18 cellular contexts compared by ENCODE assay signal in genomic region chr4:148481644-148482043, GRCh38. TPM values are rescaled to one million over a fixed set of nuclear protein-coding genes. Genes with fewer than 3 reads are reported as not detected.
DNase-seq lines count a peak whose midpoint lies in the region; ATAC-seq, FAIRE-seq and TF ChIP-seq lines count a peak whose summit lies in the region.
"Had no signal": no experiment of that assay in that cellular context is flagged by ENCODE, and none has a peak within 500 bp of the region (broad histone marks: within the 10 kb centered on the region; RNA-seq: fewer than 3 reads in every experiment).

No MANE protein-coding gene starts in this region.

- H3K18ac ChIP-seq in H1 (ENCODE audit: extremely low read depth, low read length): no peak overlapping the region

- H3K9ac ChIP-seq in H1 (replicated peaks in 1 of 4; ENCODE audit: extremely low read depth in 1 of 4, low read depth in 3 of 4, low read length in 3 of 4): no peak overlapping the region

- H3K4ac ChIP-seq in H1 (replicated peaks; ENCODE audit: insufficient read length, low read depth, low read length): peak overlapping the region; percentile 90

- TF ChIP-seq EP300 in H1 (IDR thresholded peaks at IDR 0.05; ENCODE audit: borderline replicate concordance in 1 of 2, low read depth in 2 of 2, low read length in 2 of 2): no peak

- H3K4me1 ChIP-seq in H1 (replicated peaks in 1 of 4; ENCODE audit: control insufficient read depth in 3 of 4, insufficient read depth in 4 of 4, low read length in 3 of 4) (no peaks in the 10 kb centered on the region), psoas muscle (peaks cover 11% of the 10 kb centered on the region)

- no peak for FAIRE-seq in H1 (lab: Jason Lieb, UNC)
- FAIRE-seq: GM12891, GM18507 had no signal

- no peaks in the 10 kb centered on the region for H3K79me2 ChIP-seq in H1 (ENCODE audit: control insufficient read depth in 1 of 2, insufficient read depth in 2 of 2, low read length in 2 of 2)

- H2BK12ac ChIP-seq in H1 (ENCODE audit: low read depth, low read length): no peak overlapping the region

- intact Hi-C loops in psoas muscle (cut with DNase I): no loop called here

- no peaks in the 10 kb centered on the region for H3K27me3 ChIP-seq in H1 (replicated peaks in 1 of 4; ENCODE audit: control insufficient read depth in 3 of 4, extremely low read depth in 1 of 4, insufficient read depth in 3 of 4, low read length in 3 of 4)
- no peaks in the 10 kb centered on the region for H3K27me3 ChIP-seq in psoas muscle (ENCODE audit: insufficient read depth in 3 of 3, low read length in 2 of 3)
- H3K27me3 ChIP-seq in MG63: no peaks in the 10 kb centered on the region

- peak; percentile 1 for DNase-seq in M059J (ENCODE audit: low read depth)
- DNase-seq in H1 (ENCODE audit: low read depth in 1 of 2, low spot score in 2 of 2): no peak
- no peak for DNase-seq in psoas muscle
- no peak for DNase-seq in MG63
- DNase-seq in mucosa of gallbladder (ENCODE audit: low spot score): no peak
- DNase-seq: C1 segment of cervical spinal cord; Calu3; CD4-positive, alpha-beta memory T cell; COR-L47; DMS53; DMS79 treated with DMSO at 0.1 percent for 48 hours; GF-D8; H9 had no signal

- H3K36me3 ChIP-seq in H1 (ENCODE audit: control insufficient read depth in 2 of 4, insufficient read depth in 4 of 4, low read length in 3 of 4): no peaks in the 10 kb centered on the region
- no peaks in the 10 kb centered on the region for H3K36me3 ChIP-seq in psoas muscle (ENCODE audit: insufficient read depth in 1 of 2, low read depth in 1 of 2)
- no peaks in the 10 kb centered on the region for H3K36me3 ChIP-seq in MG63

- H2AK5ac ChIP-seq in H1 (ENCODE audit: low read depth, low read length): no peak overlapping the region

- H3K14ac ChIP-seq in H1 (ENCODE audit: insufficient read length): no peak overlapping the region

- POLR2A ChIA-PET in H1 (lab: Charles Lee; ENCODE audit: partially characterized antibody): no interaction called here

- no peak overlapping the region for H3K27ac ChIP-seq in H1 (ENCODE audit: low read depth, low read length)
- H3K27ac ChIP-seq in psoas muscle: no peak overlapping the region

- H3K56ac ChIP-seq in H1 (replicated peaks; ENCODE audit: insufficient read length, low read depth, low read length): no peak overlapping the region

- H3K23ac ChIP-seq in H1 (ENCODE audit: insufficient read length): no peak overlapping the region

- no peak overlapping the region for H4K8ac ChIP-seq in H1 (ENCODE audit: extremely low read depth, insufficient read depth, low read length)

- no peak overlapping the region for H2BK15ac ChIP-seq in H1 (ENCODE audit: low read length)

- TF ChIP-seq RAD21 in H1 (IDR thresholded peaks at IDR 0.05 in 1 of 2, conservative IDR thresholded peaks at IDR 0.05 in 1 of 2; ENCODE audit: low read depth in 2 of 2, low read length in 2 of 2): no peak

- 87% methylated on average over 3 of the region's 3 CpGs; no CpG with 5 or more reads in 1 of the 2 experiments for WGBS in H1 (ENCODE audit: extremely low coverage in 1 of 2, insufficient coverage in 1 of 2, insufficient read length in 1 of 2, insufficient replicate concordance in 2 of 2, low coverage in 1 of 2, low lambda C conversion rate in 2 of 2, missing lambda C conversion rate in 1 of 2), 2 experiments
- 21 to 37% (median 22%) methylated on average over 3 of the region's 3 CpGs for WGBS in psoas muscle, 3 donors

- H3K9me3 ChIP-seq in H1 (ENCODE audit: insufficient read depth in 2 of 2, low read depth in 1 of 2, low read length in 1 of 2) (peaks cover 5 to 6% of the 10 kb centered on the region in 2 experiments; a peak in 2 of 4 replicates), psoas muscle (peaks cover 7% of the 10 kb centered on the region), MG63 (no peaks in the 10 kb centered on the region)

- H2BK120ac ChIP-seq in H1 (replicated peaks; ENCODE audit: low read depth, low read length): no peak overlapping the region

- H3K79me1 ChIP-seq in H1 (ENCODE audit: low read depth, low read length): no peaks in the 10 kb centered on the region

- ATAC-seq in psoas muscle: peak; percentile 44 to 77 (median 54)
- no peak for ATAC-seq in HG03280 (IDR thresholded peaks at IDR 0.05; ENCODE audit: unreplicated experiment)
- ATAC-seq: HCT116 had no signal

- no peaks in the 10 kb centered on the region for H4K20me1 ChIP-seq in H1 (replicated peaks in 1 of 2; ENCODE audit: control insufficient read depth in 1 of 2, insufficient read depth in 2 of 2, low read length in 2 of 2)

- no peak overlapping the region for H4K91ac ChIP-seq in H1 (replicated peaks; ENCODE audit: insufficient read length, low read length)

- CTCF ChIA-PET in H1 (lab: Charles Lee; ENCODE audit: partially characterized antibody): no interaction called here

- TF ChIP-seq POLR2A in H1 (IDR thresholded peaks at IDR 0.05; ENCODE audit: control extremely low read depth in 1 of 2, low read depth in 2 of 2, low read length in 2 of 2): no peak

- no peak overlapping the region for H2BK5ac ChIP-seq in H1 (ENCODE audit: low read depth, low read length)

- TF ChIP-seq CTCF in H1 (IDR thresholded peaks at IDR 0.05; ENCODE audit: control extremely low read depth in 1 of 3, insufficient read depth in 1 of 3, low read depth in 1 of 3, low read length in 3 of 3) (no peak), psoas muscle (IDR thresholded peaks at IDR 0.05) (no peak)

- H3K4me3 ChIP-seq in H1 (ENCODE audit: extremely low read depth in 1 of 4, insufficient read depth in 2 of 4, low read depth in 3 of 4, low read length in 4 of 4) (no peak overlapping the region), psoas muscle (no peak overlapping the region), MG63 (no peak overlapping the region)

- H2AFZ ChIP-seq in H1 (ENCODE audit: low read length): no peak overlapping the region

- no peak overlapping the region for H3K4me2 ChIP-seq in H1 (ENCODE audit: insufficient read depth in 1 of 2, low read depth in 2 of 2, low read length in 2 of 2)

- no peak overlapping the region for H2BK20ac ChIP-seq in H1 (ENCODE audit: low read length)

- no peak overlapping the region for H4K5ac ChIP-seq in H1 (ENCODE audit: insufficient read length, low read depth, low read length)

- H3K23me2 ChIP-seq in H1 (ENCODE audit: low read depth, low read length): no peaks in the 10 kb centered on the region

TF ChIP-seq in H1, 55 proteins besides CTCF, POLR2A, EP300 and RAD21:
- TF ChIP-seq TCF12 (IDR thresholded peaks at IDR 0.05; ENCODE audit: low read depth, low read length) (no peak), JUN (IDR thresholded peaks at IDR 0.05; ENCODE audit: low read depth, low read length) (no peak), GABPA (IDR thresholded peaks at IDR 0.05; ENCODE audit: borderline replicate concordance, insufficient read depth, low read length) (no peak), SIX5 (IDR thresholded peaks at IDR 0.05; ENCODE audit: low read depth, low read length) (no peak), CHD2 (IDR thresholded peaks at IDR 0.05; ENCODE audit: low read length) (no peak), ASH2L (IDR thresholded peaks at IDR 0.05; ENCODE audit: low read length) (no peak), RNF2 (IDR thresholded peaks at IDR 0.05; ENCODE audit: borderline replicate concordance, low read depth, low read length, missing control alignments, poor library complexity, severe bottlenecking) (no peak), SUZ12 (IDR thresholded peaks at IDR 0.05; ENCODE audit: low read length) (no peak)
- TF ChIP-seq, protein P1, sequence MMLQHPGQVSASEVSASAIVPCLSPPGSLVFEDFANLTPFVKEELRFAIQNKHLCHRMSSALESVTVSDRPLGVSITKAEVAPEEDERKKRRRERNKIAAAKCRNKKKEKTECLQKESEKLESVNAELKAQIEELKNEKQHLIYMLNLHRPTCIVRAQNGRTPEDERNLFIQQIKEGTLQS (IDR thresholded peaks at IDR 0.05; ENCODE audit: insufficient read depth, low read depth, low read length): no peak
- TF ChIP-seq, protein P2, sequence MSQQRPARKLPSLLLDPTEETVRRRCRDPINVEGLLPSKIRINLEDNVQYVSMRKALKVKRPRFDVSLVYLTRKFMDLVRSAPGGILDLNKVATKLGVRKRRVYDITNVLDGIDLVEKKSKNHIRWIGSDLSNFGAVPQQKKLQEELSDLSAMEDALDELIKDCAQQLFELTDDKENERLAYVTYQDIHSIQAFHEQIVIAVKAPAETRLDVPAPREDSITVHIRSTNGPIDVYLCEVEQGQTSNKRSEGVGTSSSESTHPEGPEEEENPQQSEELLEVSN (IDR thresholded peaks at IDR 0.05): no peak

RNA-seq across cellular contexts. Expression of gene NR3C2, which starts 39.4 kb away (rescaled TPM):
- 0.15 and 0.20 TPM in 2 replicates for total RNA-seq in M059J (2014; rRNA removed; shearing (Covaris generic))
- total RNA-seq in H1 (2021; fragmentation: NEBNext Ultra II Directional; extraction: Animal tissue kit (Norgen Biotek cat#: 25700)): 3.0 and 3.9 TPM in 2 replicates
- 0.80 and 1.0 TPM in 2 replicates for polyA plus RNA-seq in H1 (2011; rRNA removed)
- 1.5 TPM for polyA plus RNA-seq in H1 (2011; cell fraction: cytosol; rRNA removed)
- 2.2 TPM for polyA plus RNA-seq in H1 (2011; cell fraction: nucleus; rRNA removed)
- 0.61 to 2.4 TPM (median 0.78 TPM) in 4 replicates for polyA plus RNA-seq in H1 (2012, experiment 1 of 2)
- 0.05 TPM for polyA plus RNA-seq in H1 (2012, experiment 2 of 2)
- polyA plus RNA-seq in H1 (2013, experiment 1 of 2): 0.63 TPM
- polyA plus RNA-seq in H1 (2013, experiment 2 of 2): 1.2 TPM
- polyA minus RNA-seq in H1 (2011; rRNA and poly(A)+ RNA removed): 8.8 and 9.2 TPM in 2 replicates
- polyA minus RNA-seq in H1 (2011; cell fraction: cytosol; rRNA and poly(A)+ RNA removed): 2.0 TPM
- 21.3 TPM for polyA minus RNA-seq in H1 (2011; cell fraction: nucleus; rRNA and poly(A)+ RNA removed)
- 10 to 100 TPM in 2 of 4 donors, 1 to 10 TPM in 2; 7.5 to 17.9 (median 13.1) TPM for total RNA-seq in psoas muscle
- polyA plus RNA-seq in psoas muscle: 1 to 10 TPM in 2 of 3 donors, under 1 TPM in 1; 0.70 to 3.6 (median 1.3) TPM
- total RNA-seq in MG63 (2014; rRNA removed; shearing (Covaris generic); ENCODE audit: low replicate concordance): not detected in 2 replicates
- total RNA-seq in mucosa of gallbladder: 29.4 TPM
- total RNA-seq: G401 had no signal
